Comparison of ENCODE assay signal across 24 cellular contexts in the genomic region with DNA sequence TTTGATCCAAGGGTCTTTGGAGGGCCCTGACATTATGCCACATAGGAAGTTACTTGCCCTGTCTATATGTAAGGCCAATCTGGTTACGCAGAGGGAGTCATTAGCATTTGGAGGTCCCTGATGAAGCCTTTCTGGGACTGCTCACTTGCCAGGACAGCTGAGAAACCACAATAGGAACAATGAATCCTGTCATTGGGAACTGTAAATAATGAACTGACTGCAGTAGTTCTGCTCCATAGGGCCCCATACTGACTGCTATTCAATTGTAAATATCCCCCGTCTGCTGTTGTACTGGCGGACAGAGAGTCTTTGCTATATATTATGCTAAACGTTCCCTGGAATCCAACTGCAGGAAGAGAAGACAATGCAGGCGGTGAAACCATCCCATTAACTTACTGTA.
DNase-seq lines count a peak whose midpoint lies in the region; TF ChIP-seq lines count a peak whose summit lies in the region.
"Had no signal": no experiment of that assay in that cellular context is flagged by ENCODE, and none has a peak within 500 bp of the region (broad histone marks: within the 10 kb centered on the region; RNA-seq: fewer than 3 reads in every experiment).

No MANE protein-coding gene starts in this region.

- H3K36me3 ChIP-seq in endodermal cell (ENCODE audit: control insufficient read depth, insufficient read depth, low read length) (no peaks in the 10 kb centered on the region), neural progenitor cell (no peaks in the 10 kb centered on the region), suprapubic skin (no peaks in the 10 kb centered on the region)
- H3K36me3 ChIP-seq: BE2C, MG63, SJCRH30 had no signal

- TF ChIP-seq CTCF in endodermal cell (conservative IDR thresholded peaks at IDR 0.05): no peak
- no peak for TF ChIP-seq CTCF in neural progenitor cell (IDR thresholded peaks at IDR 0.05)
- no peak for TF ChIP-seq CTCF in suprapubic skin (IDR thresholded peaks at IDR 0.05)

- no peaks in the 10 kb centered on the region for H3K9me3 ChIP-seq in endodermal cell (ENCODE audit: control insufficient read depth, low read length)
- H3K9me3 ChIP-seq in neural progenitor cell (ENCODE audit: low read depth): no peaks in the 10 kb centered on the region
- no peaks in the 10 kb centered on the region for H3K9me3 ChIP-seq in suprapubic skin
- H3K9me3 ChIP-seq: A549, BE2C, MG63, SJCRH30 had no signal

- no peak overlapping the region for H2AFZ ChIP-seq in neural progenitor cell (replicated peaks)

- peaks cover 2% of the 10 kb centered on the region for H3K27me3 Mint-ChIP-seq in endodermal cell (ENCODE audit: insufficient read depth)
- no peaks in the 10 kb centered on the region for H3K27me3 Mint-ChIP-seq in neural progenitor cell (ENCODE audit: insufficient read depth, low read depth)
- H3K27me3 Mint-ChIP-seq: CD4-positive, alpha-beta T cell; IgD-negative memory B cell; T-cell had no signal

- H3K9me3 Mint-ChIP-seq in endodermal cell (no peaks in the 10 kb centered on the region), neural progenitor cell (no peaks in the 10 kb centered on the region)

- TF ChIP-seq EP300 in suprapubic skin (IDR thresholded peaks at IDR 0.05): no peak

- no peak overlapping the region for H3K4me3 ChIP-seq in endodermal cell (ENCODE audit: low read length)
- no peak overlapping the region for H3K4me3 ChIP-seq in neural progenitor cell
- no peak overlapping the region for H3K4me3 ChIP-seq in suprapubic skin
- H3K4me3 ChIP-seq: A549, MG63, SJCRH30 had no signal

- 71 to 80% methylated on average over 2 to 5 of the region's 5 CpGs for WGBS in endodermal cell (ENCODE audit: insufficient coverage in 1 of 2, insufficient read length in 1 of 2), 2 experiments
- WGBS in suprapubic skin: 49% methylated on average over 5 of the region's 5 CpGs

- H3K4me3 Mint-ChIP-seq in endodermal cell (no peak overlapping the region), neural progenitor cell (no peak overlapping the region)
- H3K4me3 Mint-ChIP-seq: CD4-positive, alpha-beta T cell; IgD-negative memory B cell; T-cell had no signal

- H4K20me1 ChIP-seq in neural progenitor cell (ENCODE audit: low read depth): no peaks in the 10 kb centered on the region

- TF ChIP-seq POLR2A in suprapubic skin (IDR thresholded peaks at IDR 0.05): no peak

- peak overlapping the region; percentile 45 for H3K4me2 ChIP-seq in neural progenitor cell
- H3K4me2 ChIP-seq: A549 had no signal

- no peaks in the 10 kb centered on the region for H3K79me2 ChIP-seq in neural progenitor cell (ENCODE audit: low read depth)

- H3K9ac ChIP-seq in endodermal cell (ENCODE audit: extremely low read depth, low read length, poor library complexity, severe bottlenecking) (no peak overlapping the region), neural progenitor cell (no peak overlapping the region)

- H3K36me3 Mint-ChIP-seq in endodermal cell (ENCODE audit: low read depth) (no peaks in the 10 kb centered on the region), neural progenitor cell (no peaks in the 10 kb centered on the region)
- H3K36me3 Mint-ChIP-seq: IgD-negative memory B cell, T-cell had no signal

- no peaks in the 10 kb centered on the region for H3K27me3 ChIP-seq in endodermal cell (ENCODE audit: control insufficient read depth, insufficient read depth, low read length, poor library complexity, severe bottlenecking)
- H3K27me3 ChIP-seq in neural progenitor cell: peaks cover 28% of the 10 kb centered on the region
- H3K27me3 ChIP-seq in suprapubic skin: no peaks in the 10 kb centered on the region
- H3K27me3 ChIP-seq: BE2C, MG63, SJCRH30 had no signal

- no peaks in the 10 kb centered on the region for H3F3A ChIP-seq in neural progenitor cell (ENCODE audit: low read depth)

- H3K27ac Mint-ChIP-seq in endodermal cell (peak overlapping the region; percentile 31), neural progenitor cell (peak overlapping the region; percentile 38)
- H3K27ac Mint-ChIP-seq: CD4-positive, alpha-beta T cell; IgD-negative memory B cell; T-cell had no signal

- no peaks in the 10 kb centered on the region for H3K4me1 Mint-ChIP-seq in endodermal cell
- H3K4me1 Mint-ChIP-seq in neural progenitor cell: peaks cover 18% of the 10 kb centered on the region
- H3K4me1 Mint-ChIP-seq: IgD-negative memory B cell, T-cell had no signal

- H3K4me1 ChIP-seq in endodermal cell (ENCODE audit: control insufficient read depth, insufficient read depth, low read length): no peaks in the 10 kb centered on the region
- H3K4me1 ChIP-seq in neural progenitor cell: peaks cover 19% of the 10 kb centered on the region
- no peaks in the 10 kb centered on the region for H3K4me1 ChIP-seq in suprapubic skin
- H3K4me1 ChIP-seq: A549, BE2C, SJCRH30 had no signal

- DNase-seq in ELF-1 (ENCODE audit: low read depth, low spot score) (peak; percentile 55), NCI-H146 treated with DMSO at 0.1 percent for 48 hours (lab: John Stamatoyannopoulos, UW; ENCODE audit: unreplicated experiment) (peak; percentile 81), endodermal cell (no peak), neural progenitor cell (ENCODE audit: low spot score) (peak; percentile 60), NCI-H526 (lab: John Stamatoyannopoulos, UW) (no peak), NCI-H2107 (lab: John Stamatoyannopoulos, UW) (no peak), suprapubic skin (ENCODE audit: low spot score in 2 of 2) (no peak)
- DNase-seq: BE2C; CD4-positive, alpha-beta T cell; COR-L47; DMS79; GOT3; HCEC 1CT; Kasumi-1; MG63; NCI-H1092; NCI-H1436 treated with DMSO at 0.1 percent for 48 hours; NCI-H2171 treated with DMSO at 0.1 percent for 48 hours; NCI-H446 treated with DMSO at 0.1 percent for 48 hours; NCI-H774; T-cell had no signal

- H3K27ac ChIP-seq in endodermal cell (ENCODE audit: low read depth, low read length): peak overlapping the region; percentile 79
- H3K27ac ChIP-seq in neural progenitor cell: no peak overlapping the region
- no peak overlapping the region for H3K27ac ChIP-seq in suprapubic skin
- H3K27ac ChIP-seq: A549, SJCRH30 had no signal

Comparison
In these comparisons a context has a peak if more than half of its experiments do, and no peak if none do; other contexts are left out.
1. DNase-seq: peak in ELF-1 (single experiment), NCI-H146 treated with DMSO at 0.1 percent for 48 hours (single experiment) and neural progenitor cell (single experiment); none in endodermal cell (single experiment), NCI-H526 (0 of 2), NCI-H2107 (single experiment) and suprapubic skin (0 of 2).